23 cellular contexts compared by ENCODE assay signal in the genomic region with DNA sequence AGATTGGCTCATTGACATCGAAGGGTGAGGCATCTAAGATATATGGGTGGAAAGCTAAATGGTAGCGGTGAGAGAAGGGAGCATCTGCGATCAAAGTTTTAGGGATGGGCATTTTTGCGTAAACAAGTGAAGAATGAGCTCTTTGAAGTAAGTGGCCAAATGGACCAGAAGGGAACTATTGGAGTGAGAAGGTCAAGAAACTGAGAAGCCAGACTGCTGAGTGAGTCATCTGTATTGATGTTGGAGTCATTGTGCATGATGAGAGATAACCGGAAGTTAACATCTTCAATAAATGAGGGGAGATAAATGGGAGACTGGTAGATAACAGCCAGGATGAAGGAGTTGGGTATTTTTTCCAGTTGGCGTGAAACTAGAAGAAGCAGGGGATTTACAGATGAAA.
DNase-seq lines count a peak whose midpoint lies in the region; ATAC-seq and TF ChIP-seq lines count a peak whose summit lies in the region.
"Had no signal": no experiment of that assay in that cellular context is flagged by ENCODE, and none has a peak within 500 bp of the region (broad histone marks: within the 10 kb centered on the region; RNA-seq: fewer than 3 reads in every experiment).

No MANE protein-coding gene starts in this region.

- no peak for TF ChIP-seq CTCF in VCaP (conservative IDR thresholded peaks at IDR 0.05)

- DNase-seq in EH (ENCODE audit: low read depth), result peak; percentile 30
- peak; percentile 2 for DNase-seq in fibroblast of peridontal ligament (ENCODE audit: extremely low read depth)
- DNase-seq in MV-4-11 (lab: John Stamatoyannopoulos, UW), result no peak
- no peak for DNase-seq in NCI-H748 treated with DMSO at 0.1 percent for 48 hours (lab: John Stamatoyannopoulos, UW)
- DNase-seq: 8988T; CD4-positive, alpha-beta memory T cell; DND-41; H7; HFFc6; KG1; NCI-H1105; NCI-H2029 treated with DMSO at 0.1 percent for 48 hours; NCI-H226; NCI-H524; NCI-H82 had no signal

- no peak for ATAC-seq in GM19351 (IDR thresholded peaks at IDR 0.05; ENCODE audit: unreplicated experiment)
- ATAC-seq: HepG2, Panc1, SK-N-SH treated with all-trans-retinoic acid at 6 μM for 48 hours had no signal

- H3K27ac ChIP-seq in VCaP, result peak overlapping the region; percentile 87
- H3K27ac ChIP-seq in temporal lobe (ENCODE audit: low read depth, low read length), result peak overlapping the region; percentile 2
- H3K27ac ChIP-seq: BLaER1 treated with 17β-estradiol and CSF1 and Interleukin-3, amounts not matched to agents 10 nM and 100 nM; HL-60 had no signal

Comparison
In these comparisons a context has a peak if more than half of its experiments do, and no peak if none do; other contexts are left out.
1. DNase-seq: peak in EH (single experiment) and fibroblast of peridontal ligament (single experiment); none in MV-4-11 (single experiment) and NCI-H748 treated with DMSO at 0.1 percent for 48 hours (single experiment).